Comparison of ENCODE assay signal across 26 cellular contexts in the genomic region with DNA sequence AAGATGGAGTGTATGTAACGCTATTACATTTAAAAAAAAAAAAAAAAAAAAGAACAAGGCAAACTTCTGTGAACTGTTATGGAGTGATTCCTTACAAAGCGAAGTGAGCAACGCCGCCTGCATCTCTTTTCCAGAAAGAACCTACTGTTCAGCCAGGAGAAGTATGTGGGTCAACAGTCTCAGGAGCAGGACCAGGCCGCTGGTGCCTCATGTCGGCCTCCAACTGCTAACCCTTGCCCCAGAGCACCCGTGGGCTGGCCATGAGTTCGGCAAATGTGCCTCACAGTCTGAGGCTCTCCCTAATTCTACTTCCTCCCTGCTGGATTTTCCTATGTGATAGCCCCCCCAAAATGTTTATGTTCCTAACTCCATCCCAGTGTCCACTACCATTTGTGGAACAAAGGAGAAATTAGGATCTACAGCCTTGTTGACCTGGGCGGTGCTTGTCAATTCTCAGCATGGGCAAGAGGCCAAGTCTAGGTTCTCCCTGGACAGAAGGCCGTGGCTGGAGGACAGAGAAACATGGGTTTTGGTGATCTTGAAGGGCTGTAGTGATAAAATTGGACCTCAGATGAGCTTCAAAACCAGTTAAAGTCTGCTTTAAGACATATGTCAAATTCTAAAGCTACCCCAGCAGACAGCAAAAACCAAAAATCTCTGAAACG. TPM values are rescaled to one million over a fixed set of nuclear protein-coding genes. Genes with fewer than 3 reads are reported as not detected.
DNase-seq lines count a peak whose midpoint lies in the region; ATAC-seq, FAIRE-seq and TF ChIP-seq lines count a peak whose summit lies in the region.
"Had no signal": no experiment of that assay in that cellular context is flagged by ENCODE, and none has a peak within 500 bp of the region (broad histone marks: within the 10 kb centered on the region; RNA-seq: fewer than 3 reads in every experiment).

No MANE protein-coding gene starts in this region.

- no peak for TF ChIP-seq RAD21 in HepG2 (CRISPR knock-in tag; IDR thresholded peaks at IDR 0.05)

- peak overlapping the region in 4 of 5 experiments; percentile 24 to 74 (median 44) for H3K27ac Mint-ChIP-seq in brain
- H3K27ac Mint-ChIP-seq: activated B cell treated with CpG ODN at 0.5 μM for 24 hours; activated CD4-positive, alpha-beta memory T cell treated with anti-CD3 and anti-CD28 coated beads, Interleukin-2, amount 10 ng/mL, durations not matched to agents 7 days and 5 days; GM23338; natural killer cell treated with Interleukin-12 subunit alpha and Interleukin-12 subunit beta and Interleukin-15 and Interleukin-18, amount 100 ng/mL, for 72 hours had no signal

- H3K4me3 ChIP-seq in HUES48 (ENCODE audit: low read depth, low read length), result no peak overlapping the region
- no peak overlapping the region for H3K4me3 ChIP-seq in HepG2 (replicated peaks in 1 of 3; ENCODE audit: insufficient read depth in 1 of 3, low read depth in 2 of 3, low read length in 3 of 3)
- no peak overlapping the region for H3K4me3 ChIP-seq in smooth muscle cell
- H3K4me3 ChIP-seq in spleen, result no peak overlapping the region
- H3K4me3 ChIP-seq in kidney (ENCODE audit: low read length in 2 of 2), result no peak overlapping the region
- H3K4me3 ChIP-seq in uterus, result no peak overlapping the region
- H3K4me3 ChIP-seq: BLaER1 treated with 17β-estradiol and CSF1 and Interleukin-3, amounts not matched to agents 10 nM and 100 nM; esophagus squamous epithelium; GM23338; pancreas; tibial artery had no signal

- H3K4me2 ChIP-seq in HepG2 (ENCODE audit: low read depth, low read length) (peak overlapping the region; percentile 16; the same call in 1 of the 2 replicates), smooth muscle cell (peak overlapping the region; percentile 45)
- H3K4me2 ChIP-seq: BLaER1 treated with 17β-estradiol and CSF1 and Interleukin-3, amounts not matched to agents 10 nM and 100 nM; GM23338 had no signal

- H3K4me1 Mint-ChIP-seq in brain, result peaks cover 13% of the 10 kb centered on the region

- CTCF ChIA-PET in HepG2 (lab: Yijun Ruan, JAX; ENCODE audit: low intra/inter-chr PET ratio, low total read pairs), result no interaction called here

- TF ChIP-seq EP300 in HepG2 (IDR thresholded peaks at IDR 0.05; ENCODE audit: low read depth in 2 of 2, low read length in 2 of 2) (no peak), HepG2 (CRISPR knock-in tag; IDR thresholded peaks at IDR 0.05; ENCODE audit: borderline replicate concordance) (no peak)

- peaks cover 28% of the 10 kb centered on the region for H3F3A ChIP-seq in smooth muscle cell (ENCODE audit: low read depth)

- no peak for DNase-seq in HepG2 (ENCODE audit: low spot score)
- DNase-seq in smooth muscle cell (lab: John Stamatoyannopoulos, UW; ENCODE audit: unreplicated experiment), result no peak
- no peak for DNase-seq in spleen
- no peak for DNase-seq in kidney
- no peak for DNase-seq in uterus
- DNase-seq in activated CD4-positive, alpha-beta T cell treated with anti-CD3 and anti-CD28 coated beads, Interleukin-2, amount 50 U/mL, for 1 hour, result no peak
- DNase-seq: activated B cell treated with CpG ODN at 0.5 μM for 24 hours; activated CD4-positive, alpha-beta memory T cell treated with anti-CD3 and anti-CD28 coated beads, Interleukin-2, amount 10 ng/mL, durations not matched to agents 7 days and 5 days; effector memory CD4-positive, alpha-beta T cell; esophagus squamous epithelium; kidney glomerular epithelial cell; midbrain; NCI-H1092; NCI-H2029 treated with DMSO at 0.1 percent for 48 hours; NCI-H226; NCI-H774; T-helper 9 cell; tibial artery had no signal

- intact Hi-C loops in HepG2 (cut with micrococcal nuclease; ENCODE audit: unreplicated experiment), result no loop called here
- intact Hi-C loops in spleen (cut with DNase I; ENCODE audit: low total_unique reads), result no loop called here
- intact Hi-C loops in kidney (cut with DNase I), result no loop called here
- intact Hi-C loops in uterus (cut with DNase I; ENCODE audit: low total_unique reads), result no loop called here

- peak overlapping the region; percentile 57 for H3K27ac ChIP-seq in HUES48 (ENCODE audit: low read depth, low read length)
- H3K27ac ChIP-seq in HepG2 (ENCODE audit: extremely low read length, insufficient read depth, low read length), result peak overlapping the region; percentile 36
- H3K27ac ChIP-seq in smooth muscle cell (ENCODE audit: low read depth), result peak overlapping the region; percentile 62
- H3K27ac ChIP-seq in spleen, result no peak overlapping the region
- H3K27ac ChIP-seq in kidney (ENCODE audit: low read depth in 2 of 2, low read length in 2 of 2), result no peak overlapping the region
- H3K27ac ChIP-seq in uterus, result no peak overlapping the region
- H3K27ac ChIP-seq: BLaER1 treated with 17β-estradiol and CSF1 and Interleukin-3, amounts not matched to agents 10 nM and 100 nM; pancreas; tibial artery had no signal

- TSS peak; percentile 1 for BruUV-seq in HepG2 (replicated peaks; lab: Mats Ljungman, UMichigan)

- H3K4me3 Mint-ChIP-seq in brain, result no peak overlapping the region
- H3K4me3 Mint-ChIP-seq: activated B cell treated with CpG ODN at 0.5 μM for 24 hours; activated CD4-positive, alpha-beta memory T cell treated with anti-CD3 and anti-CD28 coated beads, Interleukin-2, amount 10 ng/mL, durations not matched to agents 7 days and 5 days; activated naive CD8-positive, alpha-beta T cell; GM23338; natural killer cell treated with Interleukin-12 subunit alpha and Interleukin-12 subunit beta and Interleukin-15 and Interleukin-18, amount 100 ng/mL, for 72 hours had no signal

- H3K27me3 Mint-ChIP-seq in brain, result no peaks in the 10 kb centered on the region
- H3K27me3 Mint-ChIP-seq: activated B cell treated with CpG ODN at 0.5 μM for 24 hours; activated CD4-positive, alpha-beta memory T cell treated with anti-CD3 and anti-CD28 coated beads, Interleukin-2, amount 10 ng/mL, durations not matched to agents 7 days and 5 days; activated naive CD8-positive, alpha-beta T cell; natural killer cell treated with Interleukin-12 subunit alpha and Interleukin-12 subunit beta and Interleukin-15 and Interleukin-18, amount 100 ng/mL, for 72 hours had no signal

- H3K4me1 ChIP-seq in HUES48 (ENCODE audit: control insufficient read depth, insufficient read depth, low read length) (peaks cover 13% of the 10 kb centered on the region), HepG2 (ENCODE audit: insufficient read depth, low read length) (peaks cover 39% of the 10 kb centered on the region), smooth muscle cell (ENCODE audit: low read depth) (peaks cover 14% of the 10 kb centered on the region), spleen (peaks cover 0 to 57% (median 17%) of the 10 kb centered on the region in 6 donors), kidney (ENCODE audit: control insufficient read depth in 1 of 2, insufficient read depth in 1 of 2, low read depth in 1 of 2, low read length in 2 of 2) (peaks cover 2 to 4% of the 10 kb centered on the region in 2 donors), uterus (no peaks in the 10 kb centered on the region)

- peaks cover 89% of the 10 kb centered on the region for H3K36me3 Mint-ChIP-seq in brain

- no peak for FAIRE-seq in HepG2 (lab: Jason Lieb, UNC)
- FAIRE-seq in kidney (lab: Jason Lieb, UNC), result no peak
- FAIRE-seq: GM19239, pancreas had no signal

- H3K36me3 ChIP-seq in HUES48 (ENCODE audit: control insufficient read depth, insufficient read depth, low read length), result peaks cover 93% of the 10 kb centered on the region
- peaks cover 42 to 83% of the 10 kb centered on the region in 2 experiments for H3K36me3 ChIP-seq in HepG2 (replicated peaks in 1 of 2; ENCODE audit: control insufficient read depth in 1 of 2, insufficient read depth in 2 of 2, low read length in 2 of 2)
- H3K36me3 ChIP-seq in smooth muscle cell (ENCODE audit: low read depth), result no peaks in the 10 kb centered on the region
- H3K36me3 ChIP-seq in spleen, result peaks cover 3 to 100% (median 87%) of the 10 kb centered on the region in 6 donors
- peaks cover 24 to 35% of the 10 kb centered on the region in 2 donors for H3K36me3 ChIP-seq in kidney (ENCODE audit: control insufficient read depth in 1 of 2, insufficient read depth in 2 of 2, low read length in 2 of 2)
- H3K36me3 ChIP-seq in uterus, result no peaks in the 10 kb centered on the region

- POLR2A ChIA-PET in HepG2 (lab: Yijun Ruan, JAX), result interaction anchor here (2.6 kb wide), 1 partner anchor 16 kb away, joined by 17 read pairs; a partner anchor contains a TSS

- no peaks in the 10 kb centered on the region for H3K9me3 Mint-ChIP-seq in brain
- H3K9me3 Mint-ChIP-seq: activated B cell treated with CpG ODN at 0.5 μM for 24 hours; activated CD4-positive, alpha-beta memory T cell treated with anti-CD3 and anti-CD28 coated beads, Interleukin-2, amount 10 ng/mL, durations not matched to agents 7 days and 5 days; GM23338; natural killer cell treated with Interleukin-12 subunit alpha and Interleukin-12 subunit beta and Interleukin-15 and Interleukin-18, amount 100 ng/mL, for 72 hours had no signal

- in situ Hi-C loops in HepG2 (cut with HindIII; ENCODE audit: extremely low pct_ligation_motif_present, low pct_unique_long_range_greater_than_20kb), result no loop called here

- H3K9me3 ChIP-seq in HUES48 (ENCODE audit: control insufficient read depth, insufficient read depth, low read length), result no peaks in the 10 kb centered on the region
- no peaks in the 10 kb centered on the region for H3K9me3 ChIP-seq in HepG2 (ENCODE audit: low read length)
- no peaks in the 10 kb centered on the region for H3K9me3 ChIP-seq in smooth muscle cell (replicated peaks; ENCODE audit: low read depth)
- no peaks in the 10 kb centered on the region for H3K9me3 ChIP-seq in spleen
- H3K9me3 ChIP-seq in kidney (ENCODE audit: control insufficient read depth in 1 of 2, low read length in 2 of 2), result no peaks in the 10 kb centered on the region
- no peaks in the 10 kb centered on the region for H3K9me3 ChIP-seq in uterus
- H3K9me3 ChIP-seq: BLaER1 treated with 17β-estradiol and CSF1 and Interleukin-3, amounts not matched to agents 10 nM and 100 nM; esophagus squamous epithelium; pancreas; tibial artery had no signal

- H3K27me3 ChIP-seq in HUES48 (ENCODE audit: control insufficient read depth, insufficient read depth, low read length) (no peaks in the 10 kb centered on the region), HepG2 (ENCODE audit: control insufficient read depth in 1 of 2, insufficient read depth in 2 of 2, low read length in 2 of 2) (no peaks in the 10 kb centered on the region), smooth muscle cell (ENCODE audit: low read depth) (no peaks in the 10 kb centered on the region), spleen (replicated peaks in 1 of 7) (no peaks in the 10 kb centered on the region), uterus (no peaks in the 10 kb centered on the region)
- H3K27me3 ChIP-seq: BLaER1 treated with 17β-estradiol and CSF1 and Interleukin-3, amounts not matched to agents 10 nM and 100 nM; esophagus squamous epithelium; pancreas; tibial artery had no signal

- no peak overlapping the region for H3K9ac ChIP-seq in HUES48 (ENCODE audit: low read depth, low read length)
- no peak overlapping the region for H3K9ac ChIP-seq in HepG2 (ENCODE audit: insufficient read depth, low read depth, low read length)
- H3K9ac ChIP-seq in smooth muscle cell (ENCODE audit: low read depth), result no peak overlapping the region
- no peak overlapping the region for H3K9ac ChIP-seq in kidney (ENCODE audit: low read length in 2 of 2)

- peaks cover 41% of the 10 kb centered on the region; the same call in 1 of the 2 replicates for H4K20me1 ChIP-seq in HepG2 (ENCODE audit: insufficient read depth, low read length)
- peaks cover 100% of the 10 kb centered on the region for H4K20me1 ChIP-seq in smooth muscle cell (ENCODE audit: low read depth)

- TF ChIP-seq CTCF in brain (conservative IDR thresholded peaks at IDR 0.05) (no peak), HepG2 (CRISPR knock-in tag; IDR thresholded peaks at IDR 0.05) (no peak), smooth muscle cell (IDR thresholded peaks at IDR 0.05; ENCODE audit: borderline replicate concordance, insufficient read depth, poor library complexity, severe bottlenecking) (no peak), spleen (IDR thresholded peaks at IDR 0.05 in 8 of 11, conservative IDR thresholded peaks at IDR 0.05 in 3 of 11) (no peak), kidney (IDR thresholded peaks at IDR 0.05; ENCODE audit: borderline replicate concordance, extremely low read depth, insufficient read depth) (no peak), uterus (IDR thresholded peaks at IDR 0.05) (no peak)

- ATAC-seq in HepG2, result peak; percentile 70
- ATAC-seq: GM23338; natural killer cell treated with Interleukin-12 subunit alpha and Interleukin-12 subunit beta and Interleukin-15 and Interleukin-18, amount 100 ng/mL, for 72 hours had no signal

- TF ChIP-seq POLR2A in HepG2 (IDR thresholded peaks at IDR 0.05; ENCODE audit: insufficient read depth in 1 of 2, low read depth in 2 of 2, low read length in 2 of 2) (no peak), spleen (IDR thresholded peaks at IDR 0.05) (no peak), uterus (IDR thresholded peaks at IDR 0.05) (no peak)

- peaks cover 65% of the 10 kb centered on the region for H3K79me2 ChIP-seq in HepG2 (ENCODE audit: insufficient read depth, low read length)
- H3K79me2 ChIP-seq in smooth muscle cell (ENCODE audit: low read depth), result peaks cover 91% of the 10 kb centered on the region

- H2AFZ ChIP-seq in HepG2 (ENCODE audit: low read length) (no peak overlapping the region), smooth muscle cell (ENCODE audit: low read depth) (no peak overlapping the region)
- H2AFZ ChIP-seq: GM23338 had no signal

- WGBS in HepG2 (ENCODE audit: low lambda C conversion rate), result 78% methylated on average over 11 of the region's 11 CpGs
- WGBS in smooth muscle cell (ENCODE audit: low lambda C conversion rate), result 84% methylated on average over 11 of the region's 11 CpGs
- WGBS in spleen, 5 donors, result 84 to 92% (median 89%) methylated on average over 11 of the region's 11 CpGs

RNA-seq across cellular contexts. Expression of a gene that starts 15.9 kb away (rescaled TPM):
- polyA plus RNA-seq in brain (ENCODE audit: insufficient read depth, low read depth, low replicate concordance) (80.9 TPM), HepG2 (2011; rRNA removed) (113 and 127 TPM in 2 replicates), smooth muscle cell (46.6 and 54.1 TPM in 2 replicates), spleen (10 to 100 TPM; 10.9 to 22.1 (median 13.3) TPM), kidney (ENCODE audit: insufficient read depth, low read depth, low replicate concordance) (34.1 TPM)
- total RNA-seq in HepG2 (2016; rRNA removed; fragmentation: Illumina TruSeq; extraction: Trizol) (63.7 and 64.5 TPM in 2 replicates), smooth muscle cell (113 and 117 TPM in 2 replicates), spleen (100 to 1,000 TPM in 2 of 7 donors, 10 to 100 TPM in 5; 46.5 to 107 (median 67.0) TPM), kidney (89.9 TPM), uterus (100 to 1,000 TPM in 3 of 4 donors, 10 to 100 TPM in 1; 50.0 to 194 (median 104) TPM)
- 5.2 and 5.9 TPM in 2 replicates for total RNA-seq in HepG2 (2016; cell fraction: cytosol; rRNA removed; fragmentation: Illumina TruSeq; extraction: Trizol; ENCODE audit: low read depth)
- 54.8 and 65.4 TPM in 2 replicates for total RNA-seq in HepG2 (2016; cell fraction: insoluble cytoplasmic fraction; rRNA removed; fragmentation: Illumina TruSeq; extraction: Trizol)
- total RNA-seq in HepG2 (2016; cell fraction: membrane; rRNA removed; fragmentation: Illumina TruSeq; extraction: Trizol), result 19.1 and 22.7 TPM in 2 replicates
- 38.5 and 42.2 TPM in 2 replicates for total RNA-seq in HepG2 (2016; cell fraction: nucleus; rRNA removed; fragmentation: Illumina TruSeq; extraction: Trizol)
- polyA plus RNA-seq in HepG2 (2011; cell fraction: cytosol; rRNA removed), result 82.0 and 115 TPM in 2 replicates
- polyA plus RNA-seq in HepG2 (2011; cell fraction: nucleus; rRNA removed), result 115 and 127 TPM in 2 replicates
- polyA plus RNA-seq in HepG2 (2012), result 63.9 and 65.2 TPM in 2 replicates
- 3.6 and 4.4 TPM in 2 replicates for polyA plus RNA-seq in HepG2 (2016; cell fraction: cytosol; fragmentation: Illumina TruSeq; extraction: Trizol; ENCODE audit: low read depth)
- 63.7 and 70.4 TPM in 2 replicates for polyA plus RNA-seq in HepG2 (2016; cell fraction: insoluble cytoplasmic fraction; fragmentation: Illumina TruSeq; extraction: Trizol; ENCODE audit: low read depth)
- polyA plus RNA-seq in HepG2 (2016; cell fraction: membrane; fragmentation: Illumina TruSeq; extraction: Trizol; ENCODE audit: low read depth), result 10.7 and 10.9 TPM in 2 replicates
- 58.6 and 63.4 TPM in 2 replicates for polyA plus RNA-seq in HepG2 (2016; cell fraction: nucleus; fragmentation: Illumina TruSeq; extraction: Trizol; ENCODE audit: insufficient read depth, low read depth)
- 146 and 269 TPM in 2 replicates for polyA minus RNA-seq in HepG2 (2011; rRNA and poly(A)+ RNA removed; ENCODE audit: low replicate concordance)
- 63.9 and 69.7 TPM in 2 replicates for polyA minus RNA-seq in HepG2 (2011; cell fraction: cytosol; rRNA and poly(A)+ RNA removed)
- 31.0 and 31.8 TPM in 2 replicates for polyA minus RNA-seq in HepG2 (2011; cell fraction: nucleus; rRNA and poly(A)+ RNA removed)

RNA-seq across cellular contexts. Expression of a gene that starts 27.8 kb away (rescaled TPM):
- polyA plus RNA-seq in brain (ENCODE audit: insufficient read depth, low read depth, low replicate concordance) (61.9 TPM), HepG2 (2011; rRNA removed) (61.5 and 73.0 TPM in 2 replicates), smooth muscle cell (25.7 and 32.5 TPM in 2 replicates), spleen (10 to 100 TPM; 17.2 to 37.9 (median 20.1) TPM), kidney (ENCODE audit: insufficient read depth, low read depth, low replicate concordance) (110 TPM)
- total RNA-seq in HepG2 (2016; rRNA removed; fragmentation: Illumina TruSeq; extraction: Trizol) (78.9 and 110 TPM in 2 replicates), smooth muscle cell (33.6 and 51.2 TPM in 2 replicates), spleen (10 to 100 TPM; 57.3 to 95.4 (median 79.5) TPM), kidney (85.4 TPM), uterus (10 to 100 TPM; 11.8 to 58.9 (median 17.9) TPM)
- 5.7 and 5.8 TPM in 2 replicates for total RNA-seq in HepG2 (2016; cell fraction: cytosol; rRNA removed; fragmentation: Illumina TruSeq; extraction: Trizol; ENCODE audit: low read depth)
- total RNA-seq in HepG2 (2016; cell fraction: insoluble cytoplasmic fraction; rRNA removed; fragmentation: Illumina TruSeq; extraction: Trizol), result 79.4 and 115 TPM in 2 replicates
- 23.2 and 24.7 TPM in 2 replicates for total RNA-seq in HepG2 (2016; cell fraction: membrane; rRNA removed; fragmentation: Illumina TruSeq; extraction: Trizol)
- total RNA-seq in HepG2 (2016; cell fraction: nucleus; rRNA removed; fragmentation: Illumina TruSeq; extraction: Trizol), result 42.5 and 48.0 TPM in 2 replicates
- polyA plus RNA-seq in HepG2 (2011; cell fraction: cytosol; rRNA removed), result 65.3 and 72.4 TPM in 2 replicates
- 45.0 and 54.5 TPM in 2 replicates for polyA plus RNA-seq in HepG2 (2011; cell fraction: nucleus; rRNA removed)
- 45.1 and 56.7 TPM in 2 replicates for polyA plus RNA-seq in HepG2 (2012)
- polyA plus RNA-seq in HepG2 (2016; cell fraction: cytosol; fragmentation: Illumina TruSeq; extraction: Trizol; ENCODE audit: low read depth), result 3.1 TPM in 2 replicates
- polyA plus RNA-seq in HepG2 (2016; cell fraction: insoluble cytoplasmic fraction; fragmentation: Illumina TruSeq; extraction: Trizol; ENCODE audit: low read depth), result 88.2 and 92.6 TPM in 2 replicates
- 9.5 and 11.4 TPM in 2 replicates for polyA plus RNA-seq in HepG2 (2016; cell fraction: membrane; fragmentation: Illumina TruSeq; extraction: Trizol; ENCODE audit: low read depth)
- polyA plus RNA-seq in HepG2 (2016; cell fraction: nucleus; fragmentation: Illumina TruSeq; extraction: Trizol; ENCODE audit: insufficient read depth, low read depth), result 55.3 and 58.5 TPM in 2 replicates
- polyA minus RNA-seq in HepG2 (2011; rRNA and poly(A)+ RNA removed; ENCODE audit: low replicate concordance), result 79.4 and 118 TPM in 2 replicates
- 62.2 and 79.1 TPM in 2 replicates for polyA minus RNA-seq in HepG2 (2011; cell fraction: cytosol; rRNA and poly(A)+ RNA removed)
- 51.4 and 56.7 TPM in 2 replicates for polyA minus RNA-seq in HepG2 (2011; cell fraction: nucleus; rRNA and poly(A)+ RNA removed)

Comparison
In these comparisons a context has a peak if more than half of its experiments do, and no peak if none do; other contexts are left out.
1. H3K27ac ChIP-seq: peak in HUES48 (single experiment), HepG2 (single experiment) and smooth muscle cell (single experiment); none in spleen (0 of 8), kidney (0 of 2) and uterus (0 of 2).